1 cellular context compared by ENCODE assay signal in genomic region chr12:108495054-108495453, GRCh38.
TF ChIP-seq lines count a peak whose summit lies in the region.

No MANE protein-coding gene starts in this region.

TF ChIP-seq in H1, 55 proteins besides CTCF, POLR2A, EP300 and RAD21 (continued from another document):
- TF ChIP-seq, protein P1, sequence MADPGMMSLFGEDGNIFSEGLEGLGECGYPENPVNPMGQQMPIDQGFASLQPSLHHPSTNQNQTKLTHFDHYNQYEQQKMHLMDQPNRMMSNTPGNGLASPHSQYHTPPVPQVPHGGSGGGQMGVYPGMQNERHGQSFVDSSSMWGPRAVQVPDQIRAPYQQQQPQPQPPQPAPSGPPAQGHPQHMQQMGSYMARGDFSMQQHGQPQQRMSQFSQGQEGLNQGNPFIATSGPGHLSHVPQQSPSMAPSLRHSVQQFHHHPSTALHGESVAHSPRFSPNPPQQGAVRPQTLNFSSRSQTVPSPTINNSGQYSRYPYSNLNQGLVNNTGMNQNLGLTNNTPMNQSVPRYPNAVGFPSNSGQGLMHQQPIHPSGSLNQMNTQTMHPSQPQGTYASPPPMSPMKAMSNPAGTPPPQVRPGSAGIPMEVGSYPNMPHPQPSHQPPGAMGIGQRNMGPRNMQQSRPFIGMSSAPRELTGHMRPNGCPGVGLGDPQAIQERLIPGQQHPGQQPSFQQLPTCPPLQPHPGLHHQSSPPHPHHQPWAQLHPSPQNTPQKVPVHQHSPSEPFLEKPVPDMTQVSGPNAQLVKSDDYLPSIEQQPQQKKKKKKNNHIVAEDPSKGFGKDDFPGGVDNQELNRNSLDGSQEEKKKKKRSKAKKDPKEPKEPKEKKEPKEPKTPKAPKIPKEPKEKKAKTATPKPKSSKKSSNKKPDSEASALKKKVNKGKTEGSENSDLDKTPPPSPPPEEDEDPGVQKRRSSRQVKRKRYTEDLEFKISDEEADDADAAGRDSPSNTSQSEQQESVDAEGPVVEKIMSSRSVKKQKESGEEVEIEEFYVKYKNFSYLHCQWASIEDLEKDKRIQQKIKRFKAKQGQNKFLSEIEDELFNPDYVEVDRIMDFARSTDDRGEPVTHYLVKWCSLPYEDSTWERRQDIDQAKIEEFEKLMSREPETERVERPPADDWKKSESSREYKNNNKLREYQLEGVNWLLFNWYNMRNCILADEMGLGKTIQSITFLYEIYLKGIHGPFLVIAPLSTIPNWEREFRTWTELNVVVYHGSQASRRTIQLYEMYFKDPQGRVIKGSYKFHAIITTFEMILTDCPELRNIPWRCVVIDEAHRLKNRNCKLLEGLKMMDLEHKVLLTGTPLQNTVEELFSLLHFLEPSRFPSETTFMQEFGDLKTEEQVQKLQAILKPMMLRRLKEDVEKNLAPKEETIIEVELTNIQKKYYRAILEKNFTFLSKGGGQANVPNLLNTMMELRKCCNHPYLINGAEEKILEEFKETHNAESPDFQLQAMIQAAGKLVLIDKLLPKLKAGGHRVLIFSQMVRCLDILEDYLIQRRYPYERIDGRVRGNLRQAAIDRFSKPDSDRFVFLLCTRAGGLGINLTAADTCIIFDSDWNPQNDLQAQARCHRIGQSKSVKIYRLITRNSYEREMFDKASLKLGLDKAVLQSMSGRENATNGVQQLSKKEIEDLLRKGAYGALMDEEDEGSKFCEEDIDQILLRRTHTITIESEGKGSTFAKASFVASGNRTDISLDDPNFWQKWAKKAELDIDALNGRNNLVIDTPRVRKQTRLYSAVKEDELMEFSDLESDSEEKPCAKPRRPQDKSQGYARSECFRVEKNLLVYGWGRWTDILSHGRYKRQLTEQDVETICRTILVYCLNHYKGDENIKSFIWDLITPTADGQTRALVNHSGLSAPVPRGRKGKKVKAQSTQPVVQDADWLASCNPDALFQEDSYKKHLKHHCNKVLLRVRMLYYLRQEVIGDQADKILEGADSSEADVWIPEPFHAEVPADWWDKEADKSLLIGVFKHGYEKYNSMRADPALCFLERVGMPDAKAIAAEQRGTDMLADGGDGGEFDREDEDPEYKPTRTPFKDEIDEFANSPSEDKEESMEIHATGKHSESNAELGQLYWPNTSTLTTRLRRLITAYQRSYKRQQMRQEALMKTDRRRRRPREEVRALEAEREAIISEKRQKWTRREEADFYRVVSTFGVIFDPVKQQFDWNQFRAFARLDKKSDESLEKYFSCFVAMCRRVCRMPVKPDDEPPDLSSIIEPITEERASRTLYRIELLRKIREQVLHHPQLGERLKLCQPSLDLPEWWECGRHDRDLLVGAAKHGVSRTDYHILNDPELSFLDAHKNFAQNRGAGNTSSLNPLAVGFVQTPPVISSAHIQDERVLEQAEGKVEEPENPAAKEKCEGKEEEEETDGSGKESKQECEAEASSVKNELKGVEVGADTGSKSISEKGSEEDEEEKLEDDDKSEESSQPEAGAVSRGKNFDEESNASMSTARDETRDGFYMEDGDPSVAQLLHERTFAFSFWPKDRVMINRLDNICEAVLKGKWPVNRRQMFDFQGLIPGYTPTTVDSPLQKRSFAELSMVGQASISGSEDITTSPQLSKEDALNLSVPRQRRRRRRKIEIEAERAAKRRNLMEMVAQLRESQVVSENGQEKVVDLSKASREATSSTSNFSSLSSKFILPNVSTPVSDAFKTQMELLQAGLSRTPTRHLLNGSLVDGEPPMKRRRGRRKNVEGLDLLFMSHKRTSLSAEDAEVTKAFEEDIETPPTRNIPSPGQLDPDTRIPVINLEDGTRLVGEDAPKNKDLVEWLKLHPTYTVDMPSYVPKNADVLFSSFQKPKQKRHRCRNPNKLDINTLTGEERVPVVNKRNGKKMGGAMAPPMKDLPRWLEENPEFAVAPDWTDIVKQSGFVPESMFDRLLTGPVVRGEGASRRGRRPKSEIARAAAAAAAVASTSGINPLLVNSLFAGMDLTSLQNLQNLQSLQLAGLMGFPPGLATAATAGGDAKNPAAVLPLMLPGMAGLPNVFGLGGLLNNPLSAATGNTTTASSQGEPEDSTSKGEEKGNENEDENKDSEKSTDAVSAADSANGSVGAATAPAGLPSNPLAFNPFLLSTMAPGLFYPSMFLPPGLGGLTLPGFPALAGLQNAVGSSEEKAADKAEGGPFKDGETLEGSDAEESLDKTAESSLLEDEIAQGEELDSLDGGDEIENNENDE (IDR thresholded peaks at IDR 0.05; ENCODE audit: insufficient replicate concordance, low read length) = no peak
- no peak for TF ChIP-seq HDAC2 (IDR thresholded peaks at IDR 0.05; ENCODE audit: borderline replicate concordance in 1 of 2, low read depth in 2 of 2, low read length in 2 of 2)
TF ChIP-seq in H1: peak in this region for 1.
